13 cellular contexts compared by ENCODE assay signal in the genomic region with DNA sequence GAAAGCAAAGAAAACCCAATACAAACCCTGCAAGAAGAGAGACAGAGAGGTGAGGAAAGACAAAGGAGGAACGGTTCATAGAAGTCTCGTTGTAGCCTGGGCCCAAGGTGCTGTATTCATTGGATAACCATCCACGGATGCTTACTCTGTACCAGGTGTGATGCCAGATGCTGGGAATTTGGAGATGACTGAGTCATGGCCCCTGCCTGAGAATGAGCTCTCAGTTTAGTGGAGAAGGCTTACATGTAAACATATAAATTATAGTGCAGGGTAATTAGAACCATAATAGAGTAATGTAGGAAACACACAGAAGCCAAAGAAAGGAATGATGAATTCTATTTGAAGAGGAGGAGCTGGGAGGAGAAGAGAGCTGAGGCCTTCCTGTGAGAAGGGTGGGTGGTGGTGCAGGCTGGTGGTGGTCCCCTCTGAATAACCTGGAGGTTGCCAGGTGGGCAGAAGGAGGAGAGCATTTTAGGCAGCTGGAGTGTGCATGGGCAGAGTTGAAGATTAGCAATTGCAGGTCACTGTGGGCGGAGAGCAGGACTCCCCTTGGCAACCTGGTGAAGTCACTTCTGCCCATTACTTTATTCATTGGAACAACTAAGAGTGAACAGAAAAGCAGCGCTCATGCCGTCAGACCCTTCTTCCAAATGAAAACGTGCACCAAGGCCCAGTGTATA. TPM values are rescaled to one million over a fixed set of nuclear protein-coding genes. Genes with fewer than 3 reads are reported as not detected.
DNase-seq lines count a peak whose midpoint lies in the region; ATAC-seq and TF ChIP-seq lines count a peak whose summit lies in the region.
"Had no signal": no experiment of that assay in that cellular context is flagged by ENCODE, and none has a peak within 500 bp of the region (broad histone marks: within the 10 kb centered on the region; RNA-seq: fewer than 3 reads in every experiment).

No MANE protein-coding gene starts in this region.

- no peak for ATAC-seq in naive thymus-derived CD8-positive, alpha-beta T cell
- no peak for ATAC-seq in upper lobe of right lung
- ATAC-seq: CD8-positive, alpha-beta T cell; GM12878 had no signal

- intact Hi-C loops in upper lobe of right lung (cut with DNase I), result no loop called here

- H3K4me3 ChIP-seq in H7 (ENCODE audit: insufficient read depth, low read depth, low read length) (no peak overlapping the region), upper lobe of right lung (no peak overlapping the region)
- H3K4me3 ChIP-seq: GM12878 had no signal

- H3K4me1 ChIP-seq in upper lobe of right lung, result no peaks in the 10 kb centered on the region

- DNase-seq in COR-L47 (lab: John Stamatoyannopoulos, UW), result peak; percentile 66
- peak; percentile 7 for DNase-seq in H7
- DNase-seq in NCI-H2171 treated with DMSO at 0.1 percent for 48 hours (lab: John Stamatoyannopoulos, UW), result peak; percentile 65
- no peak for DNase-seq in naive thymus-derived CD8-positive, alpha-beta T cell
- no peak for DNase-seq in activated T-cell treated with anti-CD3 and anti-CD28 coated beads, Interleukin-2, amount 50 U/mL, for 48 hours
- no peak for DNase-seq in nucleus accumbens (lab: John Stamatoyannopoulos, UW)
- no peak for DNase-seq in upper lobe of right lung
- DNase-seq: CD8-positive, alpha-beta T cell; NCI-H446 had no signal

- H3K36me3 ChIP-seq in H7 (replicated peaks; ENCODE audit: control insufficient read depth, insufficient read depth, low read length), result no peaks in the 10 kb centered on the region
- no peaks in the 10 kb centered on the region for H3K36me3 ChIP-seq in upper lobe of right lung

- H3K4me3 Mint-ChIP-seq in naive thymus-derived CD8-positive, alpha-beta T cell, result no peak overlapping the region
- H3K4me3 Mint-ChIP-seq: B cell; CD8-positive, alpha-beta T cell; T-helper 2 cell treated with Interferon-gamma antibody and Interleukin-4, amounts not matched to agents 5 μg/mL and 100 μg/mL, for 36 hours had no signal

- H3K9me3 ChIP-seq in upper lobe of right lung, result no peaks in the 10 kb centered on the region

- peaks cover 4 to 30% (median 21%) of the 10 kb centered on the region in 4 donors for H3K4me1 Mint-ChIP-seq in naive thymus-derived CD8-positive, alpha-beta T cell
- H3K4me1 Mint-ChIP-seq: B cell had no signal

- POLR2A ChIA-PET in naive thymus-derived CD8-positive, alpha-beta T cell (lab: Charles Lee), result interaction anchor here (0.7 to 1.1 kb wide), 2 partner anchors 13 to 20 kb away, joined by 3 to 4 read pairs; a partner anchor contains a TSS

- no peaks in the 10 kb centered on the region for H3K36me3 Mint-ChIP-seq in naive thymus-derived CD8-positive, alpha-beta T cell
- H3K36me3 Mint-ChIP-seq: CD8-positive, alpha-beta T cell had no signal

- H3K27ac ChIP-seq in upper lobe of right lung, result no peak overlapping the region
- H3K27ac ChIP-seq: HL-60 had no signal

- no peak for TF ChIP-seq CTCF in upper lobe of right lung (IDR thresholded peaks at IDR 0.05)

- H3K9me3 Mint-ChIP-seq in naive thymus-derived CD8-positive, alpha-beta T cell, result no peaks in the 10 kb centered on the region
- H3K9me3 Mint-ChIP-seq: CD8-positive, alpha-beta T cell; T-helper 2 cell treated with Interferon-gamma antibody and Interleukin-4, amounts not matched to agents 5 μg/mL and 100 μg/mL, for 36 hours had no signal

- H3K27me3 ChIP-seq in H7 (ENCODE audit: control insufficient read depth, insufficient read depth, low read length) (no peaks in the 10 kb centered on the region), upper lobe of right lung (no peaks in the 10 kb centered on the region)

- H3K27me3 Mint-ChIP-seq in naive thymus-derived CD8-positive, alpha-beta T cell, result no peaks in the 10 kb centered on the region
- H3K27me3 Mint-ChIP-seq: B cell had no signal

- H3K27ac Mint-ChIP-seq in naive thymus-derived CD8-positive, alpha-beta T cell, result peak overlapping the region in 6 of 10 donors; percentile 3 to 79 (median 47)
- H3K27ac Mint-ChIP-seq: B cell; CD8-positive, alpha-beta T cell; T-helper 2 cell treated with Interferon-gamma antibody and Interleukin-4, amounts not matched to agents 5 μg/mL and 100 μg/mL, for 36 hours had no signal

RNA-seq across cellular contexts. Expression of a gene that starts 7.7 kb away (rescaled TPM):
- total RNA-seq in H7 (2014; rRNA removed; shearing (Covaris generic)), result not detected in 2 replicates
- not detected for total RNA-seq in naive thymus-derived CD8-positive, alpha-beta T cell
- polyA plus RNA-seq in naive thymus-derived CD8-positive, alpha-beta T cell, result not detected
- total RNA-seq in upper lobe of right lung, result not detected
- total RNA-seq: B cell; CD8-positive, alpha-beta T cell; GM12878 had no signal
- polyA plus RNA-seq: GM12878 had no signal

RNA-seq across cellular contexts. Expression of a gene that starts 20.2 kb away (rescaled TPM):
- 202 and 205 TPM in 2 replicates for total RNA-seq in H7 (2014; rRNA removed; shearing (Covaris generic))
- 10 to 100 TPM; 79.6 to 84.6 TPM for total RNA-seq in naive thymus-derived CD8-positive, alpha-beta T cell
- 10 to 100 TPM; 36.9 to 45.4 (median 39.6) TPM for polyA plus RNA-seq in naive thymus-derived CD8-positive, alpha-beta T cell
- total RNA-seq in upper lobe of right lung, result 19.8 TPM

RNA-seq across cellular contexts. Expression of a gene that starts 24.6 kb away (rescaled TPM):
- total RNA-seq in H7 (2014; rRNA removed; shearing (Covaris generic)), result not detected in 2 replicates
- total RNA-seq in naive thymus-derived CD8-positive, alpha-beta T cell, result 100 to 1,000 TPM; 108 to 110 TPM
- 10 to 100 TPM; 20.7 to 32.7 (median 29.2) TPM for polyA plus RNA-seq in naive thymus-derived CD8-positive, alpha-beta T cell
- total RNA-seq in upper lobe of right lung, result 7.3 TPM

RNA-seq across cellular contexts. Expression of a gene that starts 35.9 kb away (rescaled TPM):
- 496 and 509 TPM in 2 replicates for total RNA-seq in H7 (2014; rRNA removed; shearing (Covaris generic))
- total RNA-seq in naive thymus-derived CD8-positive, alpha-beta T cell, result 100 to 1,000 TPM; 278 to 282 TPM
- 10 to 100 TPM; 50.3 to 74.6 (median 58.8) TPM for polyA plus RNA-seq in naive thymus-derived CD8-positive, alpha-beta T cell
- 148 TPM for total RNA-seq in upper lobe of right lung

RNA-seq across cellular contexts. Expression of a gene that starts 41.6 kb away (rescaled TPM):
- 1.8 and 5.6 TPM in 2 replicates for total RNA-seq in H7 (2014; rRNA removed; shearing (Covaris generic))
- 1 to 10 TPM; 1.5 to 1.6 TPM for total RNA-seq in naive thymus-derived CD8-positive, alpha-beta T cell
- polyA plus RNA-seq in naive thymus-derived CD8-positive, alpha-beta T cell, result under 1 TPM in 2 of 3 donors, not detected in 1; 0.14 to 0.21 TPM
- 2.7 TPM for total RNA-seq in upper lobe of right lung

Comparison
In these comparisons a context has a peak if more than half of its experiments do, and no peak if none do; other contexts are left out.
1. DNase-seq: peak in COR-L47 (single experiment), H7 (single experiment) and NCI-H2171 treated with DMSO at 0.1 percent for 48 hours (single experiment); none in naive thymus-derived CD8-positive, alpha-beta T cell (0 of 10), activated T-cell treated with anti-CD3 and anti-CD28 coated beads, Interleukin-2, amount 50 U/mL, for 48 hours (0 of 2), nucleus accumbens (0 of 56) and upper lobe of right lung (single experiment).
2. RNA of a gene that starts 24.6 kb away (total RNA-seq): 108 to 110 TPM in naive thymus-derived CD8-positive, alpha-beta T cell; 7.3 TPM in upper lobe of right lung (single experiment) and not detected in H7; every median in the first group is over 10 times any median in the second.